8 cellular contexts compared by ENCODE assay signal in genomic region chr1:43270421-43271095, GRCh38. TPM values are rescaled to one million over a fixed set of nuclear protein-coding genes. Genes with fewer than 3 reads are reported as not detected.
A peak's percentile ranks its signal among the peaks of the same experiment; 100 is the strongest.
DNase-seq lines count a peak whose midpoint lies in the region; ATAC-seq and TF ChIP-seq lines count a peak whose summit lies in the region.

No MANE protein-coding gene starts in this region.

- H3K36me3 Mint-ChIP-seq in endodermal cell (ENCODE audit: low read depth) (peaks cover 12% of the 10 kb centered on the region), neural crest cell (ENCODE audit: low read depth) (no peaks in the 10 kb centered on the region)

- TF ChIP-seq CTCF in endodermal cell (conservative IDR thresholded peaks at IDR 0.05) = no peak
- TF ChIP-seq CTCF in neural crest cell (conservative IDR thresholded peaks at IDR 0.05) = no peak

- peak overlapping the region; percentile 54 for H3K9ac ChIP-seq in ES-I3 (ENCODE audit: low read depth, low read length)
- H3K9ac ChIP-seq in endodermal cell (ENCODE audit: extremely low read depth, low read length, poor library complexity, severe bottlenecking) = peak overlapping the region; percentile 38

- H3K27me3 ChIP-seq in endodermal cell (ENCODE audit: control insufficient read depth, insufficient read depth, low read length, poor library complexity, severe bottlenecking) = no peaks in the 10 kb centered on the region

- no peak for ATAC-seq in HG02973 (IDR thresholded peaks at IDR 0.05; ENCODE audit: unreplicated experiment)
- ATAC-seq in HG03432 (IDR thresholded peaks at IDR 0.05; ENCODE audit: unreplicated experiment) = no peak

- H3K36me3 ChIP-seq in ES-I3 (ENCODE audit: insufficient read depth, low read length) (no peaks in the 10 kb centered on the region), endodermal cell (ENCODE audit: control insufficient read depth, insufficient read depth, low read length) (no peaks in the 10 kb centered on the region)

- H3K27ac ChIP-seq in endodermal cell (ENCODE audit: low read depth, low read length) = no peak overlapping the region

- DNase-seq in NCI-H2171 treated with DMSO at 0.1 percent for 48 hours (lab: John Stamatoyannopoulos, UW) (peak; percentile 71), endodermal cell (peak; percentile 96), neural crest cell (ENCODE audit: low read depth, low spot score) (no peak), T-helper 1 cell (no peak), GF-D8 (lab: John Stamatoyannopoulos, UW) (no peak)

- no peak overlapping the region for H3K4me3 ChIP-seq in endodermal cell (ENCODE audit: low read length)

- WGBS in endodermal cell (ENCODE audit: insufficient coverage in 1 of 2, insufficient read length in 1 of 2), 2 experiments = 33 to 35% methylated on average over 18 to 29 of the region's 29 CpGs

- H3K4me1 Mint-ChIP-seq in endodermal cell (peaks cover 16% of the 10 kb centered on the region), neural crest cell (peaks cover 11% of the 10 kb centered on the region)

- H3K9me3 Mint-ChIP-seq in endodermal cell (peaks cover 13% of the 10 kb centered on the region), neural crest cell (peaks cover 5% of the 10 kb centered on the region)

- peak overlapping the region; percentile 93 for H3K27ac Mint-ChIP-seq in endodermal cell
- H3K27ac Mint-ChIP-seq in neural crest cell (ENCODE audit: unreplicated experiment) = no peak overlapping the region

- 0 out of 2 replicates have a peak, but pooled peaks cover 3% of the 10 kb centered on the region for H3K9me3 ChIP-seq in ES-I3 (ENCODE audit: control insufficient read depth, insufficient read depth, low read length)
- H3K9me3 ChIP-seq in endodermal cell (ENCODE audit: control insufficient read depth, low read length) = peaks cover 6% of the 10 kb centered on the region

- H3K4me3 Mint-ChIP-seq in endodermal cell (peak overlapping the region; percentile 72), neural crest cell (peak overlapping the region; percentile 31)

- H3K4me1 ChIP-seq in ES-I3 (ENCODE audit: insufficient read depth, low read length) = peaks cover 18% of the 10 kb centered on the region; the same call in 1 of the 2 replicates
- no peaks in the 10 kb centered on the region for H3K4me1 ChIP-seq in endodermal cell (ENCODE audit: control insufficient read depth, insufficient read depth, low read length)

- H3K27me3 Mint-ChIP-seq in endodermal cell (ENCODE audit: insufficient read depth) (peaks cover 15% of the 10 kb centered on the region), neural crest cell (ENCODE audit: low read depth) (peaks cover 20% of the 10 kb centered on the region)

RNA-seq across cellular contexts. Expression of gene TMEM125, which starts 0.8 kb away (rescaled TPM):
- total RNA-seq in endodermal cell (10 to 100 TPM; 11.7 to 16.6 TPM), neural crest cell (0.14 TPM in 1 of 2 replicates, not detected in the other)
- polyA plus RNA-seq in endodermal cell (2013, experiment 1 of 2) = 1.1 TPM
- polyA plus RNA-seq in endodermal cell (2013, experiment 2 of 2) = 0.70 TPM

RNA-seq across cellular contexts. Expression of gene C1orf210, which starts 14.8 kb away (rescaled TPM):
- 10 to 100 TPM in 1 of 2 donors, 1 to 10 TPM in 1; 9.7 to 17.9 TPM for total RNA-seq in endodermal cell
- polyA plus RNA-seq in endodermal cell (2013, experiment 1 of 2) = 1.9 TPM
- 1.8 TPM for polyA plus RNA-seq in endodermal cell (2013, experiment 2 of 2)
- total RNA-seq in neural crest cell = not detected in 2 replicates

RNA-seq across cellular contexts. Expression of gene TIE1, which starts 30.2 kb away (rescaled TPM):
- total RNA-seq in endodermal cell = under 1 TPM; 0.40 to 0.99 TPM
- 1.2 TPM for polyA plus RNA-seq in endodermal cell (2013, experiment 1 of 2)
- polyA plus RNA-seq in endodermal cell (2013, experiment 2 of 2) = 1.7 TPM
- total RNA-seq in neural crest cell = 2.2 and 2.8 TPM in 2 replicates

Comparison
In these comparisons a context has a peak if more than half of its experiments do, and no peak if none do; other contexts are left out.
1. DNase-seq: peak in NCI-H2171 treated with DMSO at 0.1 percent for 48 hours (single experiment) and endodermal cell (single experiment); none in neural crest cell (single experiment), T-helper 1 cell (0 of 5) and GF-D8 (single experiment).
2. RNA of gene TMEM125, which starts 0.8 kb away (total RNA-seq): 11.7 to 16.6 TPM in endodermal cell; 0.14 TPM in neural crest cell; every median in the first group is over 10 times any median in the second.